In genomic region chr10:61869276-61869675, GRCh38 we compare ENCODE assay signal across 21 cellular contexts. TPM values are rescaled to one million over a fixed set of nuclear protein-coding genes. Genes with fewer than 3 reads are reported as not detected.
DNase-seq lines count a peak whose midpoint lies in the region; ATAC-seq and TF ChIP-seq lines count a peak whose summit lies in the region.
"Had no signal": no experiment of that assay in that cellular context is flagged by ENCODE, and none has a peak within 500 bp of the region (broad histone marks: within the 10 kb centered on the region; RNA-seq: fewer than 3 reads in every experiment).

No MANE protein-coding gene starts in this region.

- H3K4ac ChIP-seq in IMR-90 (ENCODE audit: low read depth, low read length) = peak overlapping the region; percentile 93

- H4K91ac ChIP-seq in IMR-90 (ENCODE audit: insufficient read depth, low read depth, low read length) = peak overlapping the region; percentile 88; the same call in 1 of the 2 replicates

- H3K56ac ChIP-seq in IMR-90 (ENCODE audit: extremely low read depth, insufficient read depth, low read length) = peak overlapping the region; percentile 60; the same call in 1 of the 2 replicates

- H3K9me1 ChIP-seq in IMR-90 (ENCODE audit: insufficient read depth, low read length) = peaks cover 2% of the 10 kb centered on the region; the same call in 1 of the 2 replicates

- H4K5ac ChIP-seq in IMR-90 (ENCODE audit: low read depth, low read length) = peak overlapping the region; percentile 98

- TF ChIP-seq CTCF in IMR-90 (conservative IDR thresholded peaks at IDR 0.05; ENCODE audit: low read depth, low read length) (no peak), ascending aorta (IDR thresholded peaks at IDR 0.05) (no peak)

- dilution Hi-C loops in IMR-90 (cut with HindIII; ENCODE audit: low sequenced_read_pairs, unreplicated experiment) = no loop called here

- H2AK5ac ChIP-seq in IMR-90 (ENCODE audit: low read depth, low read length) = peak overlapping the region; percentile 34; the same call in 1 of the 2 replicates

- no peak for TF ChIP-seq RAD21 in IMR-90 (IDR thresholded peaks at IDR 0.05; ENCODE audit: low read length)

- TF ChIP-seq POLR2A in IMR-90 (IDR thresholded peaks at IDR 0.05; ENCODE audit: low read depth, low read length) = no peak

- H3K27ac ChIP-seq in IMR-90 (ENCODE audit: insufficient read depth, low read length) = peak overlapping the region; percentile 98; the same call in 1 of the 2 replicates
- H3K27ac ChIP-seq in ascending aorta = peak overlapping the region; percentile 26 to 57
- H3K27ac ChIP-seq: BLaER1, dorsolateral prefrontal cortex, HL-60 had no signal

- CTCF ChIA-PET in IMR-90 (lab: Yijun Ruan, JAX) = no interaction called here

- H3K18ac ChIP-seq in IMR-90 (ENCODE audit: low read depth, low read length) = peak overlapping the region; percentile 99

- peak overlapping the region; percentile 97 for H3K4me2 ChIP-seq in IMR-90 (ENCODE audit: low read depth, low read length)
- H3K4me2 ChIP-seq in skeletal muscle satellite cell (ENCODE audit: low read length) = peak overlapping the region; percentile 30
- H3K4me2 ChIP-seq: BLaER1 had no signal

- peaks cover 17% of the 10 kb centered on the region for H3K4me1 ChIP-seq in IMR-90 (ENCODE audit: control insufficient read depth, insufficient read depth, low read length)
- H3K4me1 ChIP-seq in ascending aorta = peaks cover 0 to 8% of the 10 kb centered on the region in 2 donors
- peaks cover 17% of the 10 kb centered on the region for H3K4me1 ChIP-seq in skeletal muscle satellite cell (ENCODE audit: control insufficient read depth, insufficient read depth, low read length)

- H3K27me3 ChIP-seq in IMR-90 (ENCODE audit: control insufficient read depth, insufficient read depth, low read length) = no peaks in the 10 kb centered on the region
- no peaks in the 10 kb centered on the region for H3K27me3 ChIP-seq in ascending aorta
- no peaks in the 10 kb centered on the region for H3K27me3 ChIP-seq in skeletal muscle satellite cell (ENCODE audit: control insufficient read depth, insufficient read depth, low read length)
- H3K27me3 ChIP-seq: BLaER1, dorsolateral prefrontal cortex, esophagus squamous epithelium, heart left ventricle had no signal

- peak overlapping the region; percentile 86 for H3K9ac ChIP-seq in IMR-90 (ENCODE audit: low read depth, low read length)
- peak overlapping the region; percentile 20 for H3K9ac ChIP-seq in skeletal muscle satellite cell (ENCODE audit: low read depth, low read length)
- H3K9ac ChIP-seq: BLaER1 had no signal

- no TSS peak for BruUV-seq in IMR-90 (replicated peaks; lab: Mats Ljungman, UMichigan)

- H4K8ac ChIP-seq in IMR-90 (ENCODE audit: low read depth in 2 of 2, low read length in 2 of 2) = peak overlapping the region; percentile 63 to 94; a peak in 2 of 4 replicates

- intact Hi-C loops in IMR-90 (cut with micrococcal nuclease) (no loop called here), ascending aorta (cut with DNase I) (no loop called here), left colon (cut with DNase I, micrococcal nuclease) (no loop called here)

- POLR2A ChIA-PET in IMR-90 (lab: Charles Lee; ENCODE audit: unreplicated experiment) = no interaction called here

- peak overlapping the region; percentile 89 for H2BK20ac ChIP-seq in IMR-90 (ENCODE audit: low read depth, low read length)

- H2AK9ac ChIP-seq in IMR-90 (replicated peaks; ENCODE audit: low read depth, low read length, poor library complexity) = no peak overlapping the region

- H3K4me3 ChIP-seq in IMR-90 (ENCODE audit: insufficient read depth, low read depth, low read length) = no peak overlapping the region
- H3K4me3 ChIP-seq in ascending aorta = peak overlapping the region in 1 of 2 donors; percentile 29
- H3K4me3 ChIP-seq in skeletal muscle satellite cell (ENCODE audit: low read length) = no peak overlapping the region
- H3K4me3 ChIP-seq: BLaER1, lung had no signal

- WGBS in IMR-90 (ENCODE audit: extremely low coverage in 2 of 2, insufficient read length in 1 of 2), 2 experiments = no CpG with 5 or more reads among the region's 2 CpGs

- ATAC-seq in IMR-90 (ENCODE audit: low read depth) = peak; percentile 31; the same call in 1 of the 2 replicates
- peak; percentile 52 for ATAC-seq in left colon
- ATAC-seq: HCT116, heart left ventricle had no signal

- in situ Hi-C loops in IMR-90 (cut with MboI; ENCODE audit: low sequenced_read_pairs) = no loop called here

- peak overlapping the region; percentile 93 for H3K14ac ChIP-seq in IMR-90 (replicated peaks; ENCODE audit: low read depth, low read length)

- H2BK120ac ChIP-seq in IMR-90 (ENCODE audit: low read depth, low read length) = peak overlapping the region; percentile 96

- H4K20me1 ChIP-seq in IMR-90 (ENCODE audit: insufficient read depth, low read length) = no peaks in the 10 kb centered on the region
- H4K20me1 ChIP-seq: BLaER1 had no signal

- H3K9me3 ChIP-seq in IMR-90 (ENCODE audit: control insufficient read depth, insufficient read depth, low read length) (no peaks in the 10 kb centered on the region), ascending aorta (no peaks in the 10 kb centered on the region), skeletal muscle satellite cell (replicated peaks; ENCODE audit: low read length) (no peaks in the 10 kb centered on the region)
- H3K9me3 ChIP-seq: esophagus squamous epithelium, heart left ventricle had no signal

- peak overlapping the region; percentile 93 for H3K23ac ChIP-seq in IMR-90 (ENCODE audit: low read depth, low read length)

- H2BK5ac ChIP-seq in IMR-90 (ENCODE audit: low read depth, low read length, poor library complexity, severe bottlenecking) = peak overlapping the region; percentile 66

- DNase-seq in IMR-90 (no peak), ascending aorta (ENCODE audit: low spot score in 2 of 2) (no peak), left colon (no peak), SKM-1 treated with dmso at 0.1 percent for 144 hours (lab: John Stamatoyannopoulos, UW; ENCODE audit: unreplicated experiment) (no peak), cerebellar cortex (ENCODE audit: low spot score) (no peak), AG08396 (ENCODE audit: low spot score) (no peak)
- DNase-seq: activated CD4-positive, alpha-beta T cell treated with anti-CD3 and anti-CD28 coated beads for 1 hour; activated naive CD8-positive, alpha-beta T cell treated with anti-CD3 and anti-CD28 coated beads, Interleukin-2, amount 10 ng/mL, durations not matched to agents 7 days and 5 days; dorsolateral prefrontal cortex; esophagus squamous epithelium; heart left ventricle; immature natural killer cell; KG1; NCI-H1048; NCI-H526 treated with DMSO at 0.1 percent for 48 hours; SHP77 had no signal

- peak overlapping the region; percentile 86 for H2AFZ ChIP-seq in IMR-90 (replicated peaks; ENCODE audit: low read length, poor library complexity)

- H3K79me1 ChIP-seq in IMR-90 (ENCODE audit: low read depth in 1 of 2, low read length in 2 of 2) = no peaks in the 10 kb centered on the region

- H3K36me3 ChIP-seq in IMR-90 (ENCODE audit: control insufficient read depth, insufficient read depth, low read length) (no peaks in the 10 kb centered on the region), ascending aorta (no peaks in the 10 kb centered on the region), skeletal muscle satellite cell (ENCODE audit: insufficient read depth, low read length) (no peaks in the 10 kb centered on the region)
- H3K36me3 ChIP-seq: BLaER1, esophagus squamous epithelium, heart left ventricle had no signal

- H2BK15ac ChIP-seq in IMR-90 (ENCODE audit: low read depth, low read length) = peak overlapping the region; percentile 85; the same call in 2 of the 3 replicates

TF ChIP-seq in IMR-90, 13 proteins besides CTCF, POLR2A, EP300 and RAD21:
- TF ChIP-seq MXI1 (IDR thresholded peaks at IDR 0.05; ENCODE audit: borderline replicate concordance, low read depth, low read length) = no peak
- TF ChIP-seq CHD1 (IDR thresholded peaks at IDR 0.05; ENCODE audit: low read depth, low read length) = no peak
- no peak for TF ChIP-seq BHLHE40 (IDR thresholded peaks at IDR 0.05; ENCODE audit: low read depth, low read length)
- no peak for TF ChIP-seq MAZ (IDR thresholded peaks at IDR 0.05; ENCODE audit: borderline replicate concordance, low read depth, low read length)
- no peak for TF ChIP-seq SMC3 (IDR thresholded peaks at IDR 0.05; ENCODE audit: low read depth, low read length)
- TF ChIP-seq CEBPB (IDR thresholded peaks at IDR 0.05; ENCODE audit: low read depth, low read length) = no peak
- no peak for TF ChIP-seq USF2 (IDR thresholded peaks at IDR 0.05; ENCODE audit: low read depth, low read length)
- TF ChIP-seq, protein P1, sequence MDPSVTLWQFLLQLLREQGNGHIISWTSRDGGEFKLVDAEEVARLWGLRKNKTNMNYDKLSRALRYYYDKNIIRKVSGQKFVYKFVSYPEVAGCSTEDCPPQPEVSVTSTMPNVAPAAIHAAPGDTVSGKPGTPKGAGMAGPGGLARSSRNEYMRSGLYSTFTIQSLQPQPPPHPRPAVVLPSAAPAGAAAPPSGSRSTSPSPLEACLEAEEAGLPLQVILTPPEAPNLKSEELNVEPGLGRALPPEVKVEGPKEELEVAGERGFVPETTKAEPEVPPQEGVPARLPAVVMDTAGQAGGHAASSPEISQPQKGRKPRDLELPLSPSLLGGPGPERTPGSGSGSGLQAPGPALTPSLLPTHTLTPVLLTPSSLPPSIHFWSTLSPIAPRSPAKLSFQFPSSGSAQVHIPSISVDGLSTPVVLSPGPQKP (IDR thresholded peaks at IDR 0.05; ENCODE audit: borderline replicate concordance, low read depth, low read length) = no peak
- no peak for TF ChIP-seq RCOR1 (IDR thresholded peaks at IDR 0.05; ENCODE audit: insufficient replicate concordance, low read length)
- TF ChIP-seq MAFK (IDR thresholded peaks at IDR 0.05; ENCODE audit: low read depth, low read length) = no peak
- no peak for TF ChIP-seq RFX5 (IDR thresholded peaks at IDR 0.05; ENCODE audit: low read depth, low read length)
- no peak for TF ChIP-seq NFE2L2 (IDR thresholded peaks at IDR 0.05; ENCODE audit: low read depth, low read length)
- TF ChIP-seq FOS (IDR thresholded peaks at IDR 0.05; ENCODE audit: low read depth, low read length) = no peak
TF ChIP-seq in IMR-90: peak in this region for 0.

RNA-seq across cellular contexts. Expression of gene ARID5B, which starts 32.2 kb away (rescaled TPM):
- total RNA-seq in IMR-90 (2012; rRNA removed) = 125 and 140 TPM in 2 replicates
- polyA plus RNA-seq in IMR-90 (2012; rRNA removed) = 41.0 and 43.7 TPM in 2 replicates
- 13.5 and 19.6 TPM in 2 replicates for polyA plus RNA-seq in IMR-90 (2012; cell fraction: cytosol; rRNA removed)
- 21.1 and 46.7 TPM in 2 replicates for polyA plus RNA-seq in IMR-90 (2012; cell fraction: nucleus; rRNA removed; ENCODE audit: low replicate concordance)
- 92.5 TPM for total RNA-seq in ascending aorta
- 10 to 100 TPM; 20.0 to 20.5 TPM for total RNA-seq in left colon
- total RNA-seq in skeletal muscle satellite cell (2012; rRNA removed) = 22.3 and 30.4 TPM in 2 replicates
